In genomic region chr14:77406718-77407117, GRCh38 we compare ENCODE assay signal across 19 cellular contexts. TPM values are rescaled to one million over a fixed set of nuclear protein-coding genes. Genes with fewer than 3 reads are reported as not detected.
DNase-seq lines count a peak whose midpoint lies in the region; ATAC-seq, FAIRE-seq and TF ChIP-seq lines count a peak whose summit lies in the region.
"Had no signal": no experiment of that assay in that cellular context is flagged by ENCODE, and none has a peak within 500 bp of the region (broad histone marks: within the 10 kb centered on the region; RNA-seq: fewer than 3 reads in every experiment).

No MANE protein-coding gene starts in this region.

- H3K36me3 ChIP-seq in GM12878 (ENCODE audit: control insufficient read depth in 2 of 2, insufficient read depth in 2 of 2, low read length in 1 of 2) (no peaks in the 10 kb centered on the region), smooth muscle cell (ENCODE audit: low read depth) (no peaks in the 10 kb centered on the region), H7 (replicated peaks; ENCODE audit: control insufficient read depth, insufficient read depth, low read length) (no peaks in the 10 kb centered on the region)
- H3K36me3 ChIP-seq: tibial artery had no signal

- CTCF ChIA-PET in GM12878 (lab: Yijun Ruan, JAX), result interaction anchor here (0.6 to 1.6 kb wide), 2 partner anchors 25 to 85 kb away, joined by 3 to 4 read pairs; no protein-coding TSS in a partner anchor

- no peak for DNase-seq in activated CD4-positive, alpha-beta T cell treated with anti-CD3 and anti-CD28 coated beads, Interleukin-2, amount 10 ng/mL, durations not matched to agents 24 days and 14 days
- DNase-seq in activated CD4-positive, alpha-beta T cell treated with anti-CD3 and anti-CD28 coated beads for 4 hours, result no peak
- DNase-seq in NOMO-1 treated with DMSO at 0.1 percent for 48 hours (lab: John Stamatoyannopoulos, UW; ENCODE audit: unreplicated experiment), result peak; percentile 43
- no peak for DNase-seq in GM12878 (ENCODE audit: low read depth, low spot score)
- DNase-seq in smooth muscle cell (lab: John Stamatoyannopoulos, UW; ENCODE audit: unreplicated experiment), result no peak
- DNase-seq in H7, result no peak
- DNase-seq in LoVo (ENCODE audit: low spot score), result no peak
- DNase-seq: aorta, Caco-2, foreskin melanocyte, immature natural killer cell, mucosa of descending colon, NCI-H187, NCI-H69, SHP77 treated with DMSO at 0.1 percent for 48 hours, tibial artery had no signal

- TF ChIP-seq RAD21 in GM12878 (IDR thresholded peaks at IDR 0.05; ENCODE audit: insufficient read depth, low read depth, low read length), result no peak

- no TSS peak for BruUV-seq in GM12878 (replicated peaks; lab: Mats Ljungman, UMichigan)

- RAD21 ChIA-PET in GM12878 (lab: Charles Lee; ENCODE audit: unreplicated experiment), result interaction anchor here (1.2 to 1.7 kb wide), 3 partner anchors 30 to 91 kb away, joined by 3 to 12 read pairs (median 3); partner anchors contain the start of genes SAMD15 and TMED8

- H2AFZ ChIP-seq in GM12878 (ENCODE audit: control insufficient read depth, low read depth, low read length) (peak overlapping the region; percentile 15), smooth muscle cell (ENCODE audit: low read depth) (no peak overlapping the region)

- H4K20me1 ChIP-seq in GM12878 (ENCODE audit: control insufficient read depth, insufficient read depth) (no peaks in the 10 kb centered on the region), smooth muscle cell (ENCODE audit: low read depth) (no peaks in the 10 kb centered on the region)

- no peak overlapping the region for H3K27ac ChIP-seq in GM12878 (ENCODE audit: control insufficient read depth, insufficient read depth)
- peak overlapping the region; percentile 69 for H3K27ac ChIP-seq in smooth muscle cell (ENCODE audit: low read depth)
- H3K27ac ChIP-seq: tibial artery had no signal

- H3K4me2 ChIP-seq in GM12878 (ENCODE audit: control insufficient read depth, insufficient read depth), result no peak overlapping the region; the same call in 1 of the 2 replicates
- peak overlapping the region; percentile 49 for H3K4me2 ChIP-seq in smooth muscle cell

- SMC1A ChIA-PET in GM12878 (lab: Charles Lee; ENCODE audit: uncharacterized antibody, unreplicated experiment), result interaction anchor here (0.6 to 1.8 kb wide), 5 partner anchors 12 to 91 kb away, joined by 3 to 5 read pairs (median 3); no protein-coding TSS in a partner anchor

- WGBS in GM12878 (ENCODE audit: insufficient coverage, insufficient replicate concordance, low lambda C conversion rate, missing lambda C conversion rate), result 56% methylated on average over 6 of the region's 6 CpGs
- WGBS in smooth muscle cell (ENCODE audit: low lambda C conversion rate), result 36% methylated on average over 6 of the region's 6 CpGs

- H3K4me1 Mint-ChIP-seq in activated CD4-positive, alpha-beta T cell treated with anti-CD3 and anti-CD28 coated beads, Interleukin-2, amount 10 ng/mL, durations not matched to agents 24 days and 14 days, result peaks cover 13% of the 10 kb centered on the region

- no peak for TF ChIP-seq POLR2A in GM12878 (IDR thresholded peaks at IDR 0.05; ENCODE audit: low read depth, low read length)

- H3K9ac ChIP-seq in GM12878 (ENCODE audit: control insufficient read depth, insufficient read depth, low read length) (no peak overlapping the region), smooth muscle cell (ENCODE audit: low read depth) (no peak overlapping the region)

- no peaks in the 10 kb centered on the region for H3K27me3 Mint-ChIP-seq in activated CD4-positive, alpha-beta T cell treated with anti-CD3 and anti-CD28 coated beads, Interleukin-2, amount 10 ng/mL, durations not matched to agents 24 days and 14 days
- H3K27me3 Mint-ChIP-seq: progenitor cell of endocrine pancreas had no signal

- peaks cover 8% of the 10 kb centered on the region for H3F3A ChIP-seq in smooth muscle cell (ENCODE audit: low read depth)

- ATAC-seq in GM12878 (no peak), GM18858 (IDR thresholded peaks at IDR 0.05; ENCODE audit: unreplicated experiment) (no peak)
- ATAC-seq: mucosa of descending colon had no signal

- intact Hi-C loops in activated CD4-positive, alpha-beta T cell treated with anti-CD3 and anti-CD28 coated beads, Interleukin-2, amount 10 ng/mL, durations not matched to agents 24 days and 14 days (cut with micrococcal nuclease), result no loop called here
- intact Hi-C loops in GM12878 (cut with micrococcal nuclease; ENCODE audit: unreplicated experiment), result no loop called here

- H3K27me3 ChIP-seq in GM12878 (replicated peaks in 1 of 2; ENCODE audit: control insufficient read depth in 2 of 2, insufficient read depth in 2 of 2, low read length in 1 of 2) (no peaks in the 10 kb centered on the region), smooth muscle cell (ENCODE audit: low read depth) (no peaks in the 10 kb centered on the region), H7 (ENCODE audit: control insufficient read depth, insufficient read depth, low read length) (no peaks in the 10 kb centered on the region)
- H3K27me3 ChIP-seq: tibial artery had no signal

- H3K36me3 Mint-ChIP-seq in activated CD4-positive, alpha-beta T cell treated with anti-CD3 and anti-CD28 coated beads, Interleukin-2, amount 10 ng/mL, durations not matched to agents 24 days and 14 days (ENCODE audit: low read depth), result no peaks in the 10 kb centered on the region
- H3K36me3 Mint-ChIP-seq: immature natural killer cell had no signal

- no peaks in the 10 kb centered on the region for H3K9me3 Mint-ChIP-seq in activated CD4-positive, alpha-beta T cell treated with anti-CD3 and anti-CD28 coated beads, Interleukin-2, amount 10 ng/mL, durations not matched to agents 24 days and 14 days
- H3K9me3 Mint-ChIP-seq: immature natural killer cell had no signal

- no peak for FAIRE-seq in GM12878 (lab: Jason Lieb, UNC)
- FAIRE-seq: A204.1 had no signal

- no peak overlapping the region for H3K27ac Mint-ChIP-seq in activated CD4-positive, alpha-beta T cell treated with anti-CD3 and anti-CD28 coated beads, Interleukin-2, amount 10 ng/mL, durations not matched to agents 24 days and 14 days
- H3K27ac Mint-ChIP-seq: immature natural killer cell had no signal

- H3K4me3 ChIP-seq in GM12878 (no peak overlapping the region), smooth muscle cell (no peak overlapping the region), H7 (ENCODE audit: insufficient read depth, low read depth, low read length) (no peak overlapping the region)
- H3K4me3 ChIP-seq: mucosa of descending colon, tibial artery had no signal

- peak overlapping the region; percentile 15 for H3K4me3 Mint-ChIP-seq in activated CD4-positive, alpha-beta T cell treated with anti-CD3 and anti-CD28 coated beads, Interleukin-2, amount 10 ng/mL, durations not matched to agents 24 days and 14 days
- H3K4me3 Mint-ChIP-seq: immature natural killer cell had no signal

- H3K9me3 ChIP-seq in GM12878 (replicated peaks; ENCODE audit: control insufficient read depth, insufficient read depth, low read length), result no peaks in the 10 kb centered on the region
- H3K9me3 ChIP-seq in smooth muscle cell (replicated peaks; ENCODE audit: low read depth), result no peaks in the 10 kb centered on the region
- H3K9me3 ChIP-seq: Caco-2, mucosa of descending colon, tibial artery had no signal

- no peak for TF ChIP-seq EP300 in GM12878 (IDR thresholded peaks at IDR 0.05; ENCODE audit: borderline replicate concordance in 1 of 2, control insufficient read depth in 1 of 2, low read depth in 2 of 2, low read length in 2 of 2)

- in situ Hi-C loops in GM12878 (cut with MboI), result no loop called here

- H3K4me1 ChIP-seq in GM12878 (ENCODE audit: control insufficient read depth, insufficient read depth, low read length), result no peaks in the 10 kb centered on the region; the same call in 1 of the 2 replicates
- H3K4me1 ChIP-seq in smooth muscle cell (ENCODE audit: low read depth), result peaks cover 10% of the 10 kb centered on the region
- H3K4me1 ChIP-seq: Caco-2, tibial artery had no signal

- H3K79me2 ChIP-seq in GM12878 (ENCODE audit: control insufficient read depth, insufficient read depth, low read length) (no peaks in the 10 kb centered on the region), smooth muscle cell (ENCODE audit: low read depth) (no peaks in the 10 kb centered on the region)

- POLR2A ChIA-PET in GM12878 (lab: Charles Lee), result interaction anchor here (0.5 to 0.6 kb wide), 2 partner anchors 18 to 90 kb away, joined by 5 to 9 read pairs; no protein-coding TSS in a partner anchor

- TF ChIP-seq CTCF in GM12878 (IDR thresholded peaks at IDR 0.05 in 2 of 3, conservative IDR thresholded peaks at IDR 0.05 in 1 of 3; ENCODE audit: control insufficient read depth in 2 of 3, extremely low read depth in 1 of 3, insufficient read depth in 1 of 3, low read depth in 3 of 3, low read length in 3 of 3) (no peak), smooth muscle cell (IDR thresholded peaks at IDR 0.05; ENCODE audit: borderline replicate concordance, insufficient read depth, poor library complexity, severe bottlenecking) (no peak)

RNA-seq across cellular contexts. Expression of gene NOXRED1, which starts 16.6 kb away (rescaled TPM):
- total RNA-seq in activated CD4-positive, alpha-beta T cell treated with anti-CD3 and anti-CD28 coated beads, Interleukin-2, amount 10 ng/mL, durations not matched to agents 24 days and 14 days, result 0.19 and 0.40 TPM in 2 replicates
- 0.96 and 1.8 TPM in 2 replicates for total RNA-seq in GM12878 (2013; cell fraction: nucleolus; rRNA removed)
- total RNA-seq in GM12878 (2014; rRNA removed), result 0.11 and 0.17 TPM in 2 replicates
- total RNA-seq in GM12878 (2014; rRNA removed; fragmentation: Illumina TruSeq; extraction: Trizol), result 0.13 and 0.14 TPM in 2 replicates
- total RNA-seq in GM12878 (2021), result 0.21 and 0.45 TPM in 2 replicates
- not detected for polyA plus RNA-seq in GM12878 (2011; ENCODE audit: low read depth)
- polyA plus RNA-seq in GM12878 (2011; rRNA removed), result 0.62 and 0.98 TPM in 2 replicates
- polyA plus RNA-seq in GM12878 (2011; cell fraction: cytosol; rRNA removed), result 0.21 and 0.22 TPM in 2 replicates
- 0.92 and 1.4 TPM in 2 replicates for polyA plus RNA-seq in GM12878 (2011; cell fraction: nucleus; rRNA removed)
- polyA plus RNA-seq in GM12878 (2012), result 0.18 and 0.27 TPM in 2 replicates
- 0.21 and 0.22 TPM in 2 replicates for polyA plus RNA-seq in GM12878 (2014; fragmentation: Illumina TruSeq; extraction: Trizol)
- under 1 TPM; 0.07 to 0.14 TPM for polyA plus RNA-seq in GM12878 (2014; fragmentation: Nextera tagmentation; extraction: Ambion mirVana)
- 0.10 TPM in 1 of 2 replicates, not detected in the other for polyA plus RNA-seq in GM12878 (2014; rRNA removed)
- polyA plus RNA-seq in GM12878 (2016; fragmentation: Nextera tagmentation; extraction: Ambion mirVana), result under 1 TPM; 0.06 to 0.13 TPM
- polyA minus RNA-seq in GM12878 (2011; rRNA and poly(A)+ RNA removed), result 0.57 and 1.2 TPM in 2 replicates
- polyA minus RNA-seq in GM12878 (2011; cell fraction: cytosol; rRNA and poly(A)+ RNA removed), result not detected in 2 replicates
- 0.48 TPM in 2 replicates for polyA minus RNA-seq in GM12878 (2011; cell fraction: nucleus; rRNA and poly(A)+ RNA removed)
- total RNA-seq in smooth muscle cell, result 0.36 and 0.49 TPM in 2 replicates
- 0.14 and 0.33 TPM in 2 replicates for polyA plus RNA-seq in smooth muscle cell
- 0.07 and 2.3 TPM in 2 replicates for total RNA-seq in H7 (2014; rRNA removed; shearing (Covaris generic))
- polyA plus RNA-seq: immature natural killer cell had no signal

RNA-seq across cellular contexts. Expression of gene SAMD15, which starts 29.5 kb away (rescaled TPM):
- 0.28 and 0.63 TPM in 2 replicates for total RNA-seq in activated CD4-positive, alpha-beta T cell treated with anti-CD3 and anti-CD28 coated beads, Interleukin-2, amount 10 ng/mL, durations not matched to agents 24 days and 14 days
- total RNA-seq in GM12878 (2013; cell fraction: nucleolus; rRNA removed), result 0.37 and 0.81 TPM in 2 replicates
- total RNA-seq in GM12878 (2014; rRNA removed) (0.27 and 0.96 TPM in 2 replicates), GM12878 (2014; rRNA removed; fragmentation: Illumina TruSeq; extraction: Trizol) (0.98 and 1.9 TPM in 2 replicates), GM12878 (2021) (0.74 and 1.1 TPM in 2 replicates), smooth muscle cell (1.1 TPM in 2 replicates)
- polyA plus RNA-seq in GM12878 (2011; ENCODE audit: low read depth), result 0.14 TPM
- polyA plus RNA-seq in GM12878 (2011; rRNA removed) (0.33 and 1.1 TPM in 2 replicates), GM12878 (2014; fragmentation: Illumina TruSeq; extraction: Trizol) (0.78 and 1.1 TPM in 2 replicates), GM12878 (2014; fragmentation: Nextera tagmentation; extraction: Ambion mirVana) (under 1 TPM; 0.63 to 0.93 TPM), GM12878 (2014; rRNA removed) (0.38 and 2.0 TPM in 2 replicates), GM12878 (2016; fragmentation: Nextera tagmentation; extraction: Ambion mirVana) (1 to 10 TPM; 1.2 to 1.5 TPM), smooth muscle cell (0.49 TPM in 1 of 2 replicates, not detected in the other)
- 0.07 and 0.95 TPM in 2 replicates for polyA plus RNA-seq in GM12878 (2011; cell fraction: cytosol; rRNA removed)
- polyA plus RNA-seq in GM12878 (2011; cell fraction: nucleus; rRNA removed), result 0.31 and 1.1 TPM in 2 replicates
- polyA plus RNA-seq in GM12878 (2012), result 0.17 and 0.22 TPM in 2 replicates
- polyA minus RNA-seq in GM12878 (2011; rRNA and poly(A)+ RNA removed), result 0.15 and 0.31 TPM in 2 replicates
- polyA minus RNA-seq in GM12878 (2011; cell fraction: cytosol; rRNA and poly(A)+ RNA removed), result not detected in 2 replicates
- polyA minus RNA-seq in GM12878 (2011; cell fraction: nucleus; rRNA and poly(A)+ RNA removed), result 0.12 and 0.67 TPM in 2 replicates
- total RNA-seq in H7 (2014; rRNA removed; shearing (Covaris generic)), result 0.48 TPM in 1 of 2 replicates, not detected in the other

RNA-seq across cellular contexts. Expression of gene TMED8, which starts 29.8 kb away (rescaled TPM):
- total RNA-seq in activated CD4-positive, alpha-beta T cell treated with anti-CD3 and anti-CD28 coated beads, Interleukin-2, amount 10 ng/mL, durations not matched to agents 24 days and 14 days, result 31.1 and 32.1 TPM in 2 replicates
- 37.1 and 39.6 TPM in 2 replicates for total RNA-seq in GM12878 (2013; cell fraction: nucleolus; rRNA removed)
- total RNA-seq in GM12878 (2014; rRNA removed) (29.7 and 36.2 TPM in 2 replicates), GM12878 (2014; rRNA removed; fragmentation: Illumina TruSeq; extraction: Trizol) (34.2 and 35.8 TPM in 2 replicates), GM12878 (2021) (31.9 and 32.9 TPM in 2 replicates), smooth muscle cell (12.2 and 16.0 TPM in 2 replicates)
- 9.5 TPM for polyA plus RNA-seq in GM12878 (2011; ENCODE audit: low read depth)
- polyA plus RNA-seq in GM12878 (2011; rRNA removed) (39.1 and 52.7 TPM in 2 replicates), GM12878 (2014; fragmentation: Illumina TruSeq; extraction: Trizol) (33.0 and 39.6 TPM in 2 replicates), GM12878 (2014; fragmentation: Nextera tagmentation; extraction: Ambion mirVana) (1 to 10 TPM; 7.3 to 7.4 TPM), GM12878 (2014; rRNA removed) (21.1 and 22.5 TPM in 2 replicates), GM12878 (2016; fragmentation: Nextera tagmentation; extraction: Ambion mirVana) (10 to 100 TPM; 17.8 to 18.9 TPM), smooth muscle cell (3.9 and 4.5 TPM in 2 replicates)
- 19.6 and 24.1 TPM in 2 replicates for polyA plus RNA-seq in GM12878 (2011; cell fraction: cytosol; rRNA removed)
- 20.5 and 22.3 TPM in 2 replicates for polyA plus RNA-seq in GM12878 (2011; cell fraction: nucleus; rRNA removed)
- polyA plus RNA-seq in GM12878 (2012), result 15.5 and 19.3 TPM in 2 replicates
- 38.9 and 47.5 TPM in 2 replicates for polyA minus RNA-seq in GM12878 (2011; rRNA and poly(A)+ RNA removed)
- 13.6 and 15.0 TPM in 2 replicates for polyA minus RNA-seq in GM12878 (2011; cell fraction: cytosol; rRNA and poly(A)+ RNA removed)
- 8.2 and 11.9 TPM in 2 replicates for polyA minus RNA-seq in GM12878 (2011; cell fraction: nucleus; rRNA and poly(A)+ RNA removed)
- total RNA-seq in H7 (2014; rRNA removed; shearing (Covaris generic)), result 11.1 and 12.6 TPM in 2 replicates

RNA-seq across cellular contexts. Expression of gene VIPAS39, which starts 50.7 kb away (rescaled TPM):
- 17.7 and 18.5 TPM in 2 replicates for total RNA-seq in activated CD4-positive, alpha-beta T cell treated with anti-CD3 and anti-CD28 coated beads, Interleukin-2, amount 10 ng/mL, durations not matched to agents 24 days and 14 days
- total RNA-seq in GM12878 (2013; cell fraction: nucleolus; rRNA removed), result 26.2 and 26.9 TPM in 2 replicates
- 18.6 and 27.3 TPM in 2 replicates for total RNA-seq in GM12878 (2014; rRNA removed)
- 18.8 and 21.7 TPM in 2 replicates for total RNA-seq in GM12878 (2014; rRNA removed; fragmentation: Illumina TruSeq; extraction: Trizol)
- total RNA-seq in GM12878 (2021), result 16.3 and 18.3 TPM in 2 replicates
- polyA plus RNA-seq in GM12878 (2011; ENCODE audit: low read depth), result 18.0 TPM
- 38.4 and 38.8 TPM in 2 replicates for polyA plus RNA-seq in GM12878 (2011; rRNA removed)
- 27.4 and 27.9 TPM in 2 replicates for polyA plus RNA-seq in GM12878 (2011; cell fraction: cytosol; rRNA removed)
- 31.2 and 36.6 TPM in 2 replicates for polyA plus RNA-seq in GM12878 (2011; cell fraction: nucleus; rRNA removed)
- polyA plus RNA-seq in GM12878 (2012), result 13.9 and 20.2 TPM in 2 replicates
- polyA plus RNA-seq in GM12878 (2014; fragmentation: Illumina TruSeq; extraction: Trizol), result 27.8 and 44.8 TPM in 2 replicates
- 10 to 100 TPM in 1 of 2 experiments, 1 to 10 TPM in 1; 6.7 to 10.5 TPM for polyA plus RNA-seq in GM12878 (2014; fragmentation: Nextera tagmentation; extraction: Ambion mirVana)
- polyA plus RNA-seq in GM12878 (2014; rRNA removed), result 16.4 and 18.6 TPM in 2 replicates
- polyA plus RNA-seq in GM12878 (2016; fragmentation: Nextera tagmentation; extraction: Ambion mirVana), result 10 to 100 TPM; 15.1 to 18.0 TPM
- 36.9 and 38.3 TPM in 2 replicates for polyA minus RNA-seq in GM12878 (2011; rRNA and poly(A)+ RNA removed)
- 10.6 and 10.8 TPM in 2 replicates for polyA minus RNA-seq in GM12878 (2011; cell fraction: cytosol; rRNA and poly(A)+ RNA removed)
- 18.2 and 20.8 TPM in 2 replicates for polyA minus RNA-seq in GM12878 (2011; cell fraction: nucleus; rRNA and poly(A)+ RNA removed)
- total RNA-seq in smooth muscle cell, result 32.6 and 55.5 TPM in 2 replicates
- polyA plus RNA-seq in smooth muscle cell, result 12.3 and 19.7 TPM in 2 replicates
- 25.4 and 30.5 TPM in 2 replicates for total RNA-seq in H7 (2014; rRNA removed; shearing (Covaris generic))

RNA-seq across cellular contexts. Expression of gene AHSA1, which starts 51.2 kb away (rescaled TPM):
- 418 and 441 TPM in 2 replicates for total RNA-seq in activated CD4-positive, alpha-beta T cell treated with anti-CD3 and anti-CD28 coated beads, Interleukin-2, amount 10 ng/mL, durations not matched to agents 24 days and 14 days
- 51.8 and 54.1 TPM in 2 replicates for total RNA-seq in GM12878 (2013; cell fraction: nucleolus; rRNA removed)
- total RNA-seq in GM12878 (2014; rRNA removed) (151 and 175 TPM in 2 replicates), GM12878 (2014; rRNA removed; fragmentation: Illumina TruSeq; extraction: Trizol) (211 and 243 TPM in 2 replicates), GM12878 (2021) (165 and 174 TPM in 2 replicates), smooth muscle cell (57.6 and 88.5 TPM in 2 replicates)
- 72.6 TPM for polyA plus RNA-seq in GM12878 (2011; ENCODE audit: low read depth)
- polyA plus RNA-seq in GM12878 (2011; rRNA removed) (194 and 197 TPM in 2 replicates), GM12878 (2014; fragmentation: Illumina TruSeq; extraction: Trizol) (295 and 366 TPM in 2 replicates), GM12878 (2014; fragmentation: Nextera tagmentation; extraction: Ambion mirVana) (10 to 100 TPM; 51.8 to 98.3 TPM), GM12878 (2014; rRNA removed) (201 and 205 TPM in 2 replicates), GM12878 (2016; fragmentation: Nextera tagmentation; extraction: Ambion mirVana) (100 to 1,000 TPM; 252 to 261 TPM), smooth muscle cell (92.8 and 94.6 TPM in 2 replicates)
- polyA plus RNA-seq in GM12878 (2011; cell fraction: cytosol; rRNA removed), result 192 and 214 TPM in 2 replicates
- polyA plus RNA-seq in GM12878 (2011; cell fraction: nucleus; rRNA removed), result 71.2 and 99.9 TPM in 2 replicates
- polyA plus RNA-seq in GM12878 (2012), result 73.3 and 77.0 TPM in 2 replicates
- polyA minus RNA-seq in GM12878 (2011; rRNA and poly(A)+ RNA removed), result 125 and 163 TPM in 2 replicates
- 41.4 and 60.3 TPM in 2 replicates for polyA minus RNA-seq in GM12878 (2011; cell fraction: cytosol; rRNA and poly(A)+ RNA removed)
- polyA minus RNA-seq in GM12878 (2011; cell fraction: nucleus; rRNA and poly(A)+ RNA removed), result 18.3 and 34.4 TPM in 2 replicates
- total RNA-seq in H7 (2014; rRNA removed; shearing (Covaris generic)), result 140 and 149 TPM in 2 replicates
